In genomic region chr1:8120693-8121260, GRCh38 we compare ENCODE assay signal across 9 cellular contexts.
DNase-seq lines count a peak whose midpoint lies in the region; ATAC-seq, FAIRE-seq and TF ChIP-seq lines count a peak whose summit lies in the region.
"Had no signal": no experiment of that assay in that cellular context is flagged by ENCODE, and none has a peak within 500 bp of the region (broad histone marks: within the 10 kb centered on the region; RNA-seq: fewer than 3 reads in every experiment).

No MANE protein-coding gene starts in this region.

- H2AK5ac ChIP-seq in mesendoderm (ENCODE audit: low read length) = no peak overlapping the region

- peak overlapping the region; percentile 25 to 86 (median 54) for H3K27ac ChIP-seq in heart left ventricle
- H3K27ac ChIP-seq in mesendoderm (ENCODE audit: low read depth, low read length) = no peak overlapping the region
- peak overlapping the region; percentile 87 for H3K27ac ChIP-seq in upper lobe of right lung

- peak overlapping the region; percentile 29 for H3K18ac ChIP-seq in mesendoderm (ENCODE audit: low read length)

- intact Hi-C loops in heart left ventricle (cut with DNase I) = no loop called here
- intact Hi-C loops in cardiac septum (cut with DNase I) = no loop called here
- intact Hi-C loops in upper lobe of right lung (cut with DNase I) = no loop called here

- H3K4me2 ChIP-seq in mesendoderm (ENCODE audit: low read length) = no peak overlapping the region

- FAIRE-seq in bronchial epithelial cell (lab: Jason Lieb, UNC) = no peak
- no peak for FAIRE-seq in urothelium cell line (lab: Jason Lieb, UNC)

- no peak overlapping the region for H3K4ac ChIP-seq in mesendoderm (ENCODE audit: low read depth, low read length)

- H2BK5ac ChIP-seq in mesendoderm (ENCODE audit: low read length) = no peak overlapping the region

- H3K23ac ChIP-seq in mesendoderm (ENCODE audit: low read length) = no peak overlapping the region

- no peak for ATAC-seq in heart left ventricle
- peak; percentile 56 for ATAC-seq in upper lobe of right lung

- H3K27me3 ChIP-seq in heart left ventricle (no peaks in the 10 kb centered on the region), bronchial epithelial cell (ENCODE audit: control insufficient read depth, insufficient read depth, low read length) (no peaks in the 10 kb centered on the region), mesendoderm (ENCODE audit: insufficient read depth, low read length, poor library complexity) (no peaks in the 10 kb centered on the region), upper lobe of right lung (no peaks in the 10 kb centered on the region)

- H3K9me3 ChIP-seq in heart left ventricle = peaks cover 0 to 11% (median 0%) of the 10 kb centered on the region in 12 donors
- no peaks in the 10 kb centered on the region for H3K9me3 ChIP-seq in upper lobe of right lung

- no peak for TF ChIP-seq POLR2A in heart left ventricle (IDR thresholded peaks at IDR 0.05)

- H3K36me3 ChIP-seq in heart left ventricle (no peaks in the 10 kb centered on the region), bronchial epithelial cell (ENCODE audit: control insufficient read depth, insufficient read depth, low read length) (no peaks in the 10 kb centered on the region), mesendoderm (ENCODE audit: control insufficient read depth, insufficient read depth, low read length) (no peaks in the 10 kb centered on the region), upper lobe of right lung (no peaks in the 10 kb centered on the region)

- peak overlapping the region; percentile 6 for H3K56ac ChIP-seq in mesendoderm (ENCODE audit: low read length)

- WGBS in heart left ventricle, 4 donors = 40 to 49% (median 42%) methylated on average over 10 of the region's 10 CpGs
- no CpG with 5 or more reads among the region's 10 CpGs for WGBS in mesendoderm (ENCODE audit: extremely low coverage, insufficient coverage, low lambda C conversion rate)

- H3K79me2 ChIP-seq in mesendoderm (ENCODE audit: control insufficient read depth, insufficient read depth, low read length) = no peaks in the 10 kb centered on the region

- DNase-seq in heart left ventricle (no peak), cardiac septum (ENCODE audit: low spot score) (no peak), bronchial epithelial cell (ENCODE audit: low read depth) (peak; percentile 55), mesendoderm (peak; percentile 37), upper lobe of right lung (no peak), urothelium cell line (ENCODE audit: low spot score) (no peak), NCI-H82 treated with DMSO at 0.1 percent for 48 hours (lab: John Stamatoyannopoulos, UW; ENCODE audit: unreplicated experiment) (no peak), NAMALWA (ENCODE audit: low spot score) (no peak)
- DNase-seq: stimulated activated CD4-positive, alpha-beta T cell treated with anti-CD3 and anti-CD28 coated beads, Interleukin-2, amount 100 ng/mL, for 48 hours had no signal

- H2BK15ac ChIP-seq in mesendoderm (replicated peaks; ENCODE audit: low read depth) = no peak overlapping the region

- peak overlapping the region in 1 of 12 donors; percentile 0 for H3K4me3 ChIP-seq in heart left ventricle
- H3K4me3 ChIP-seq in bronchial epithelial cell (ENCODE audit: low read depth, low read length) = no peak overlapping the region
- H3K4me3 ChIP-seq in mesendoderm (ENCODE audit: low read length) = no peak overlapping the region
- no peak overlapping the region for H3K4me3 ChIP-seq in upper lobe of right lung

- no peak overlapping the region for H3K9ac ChIP-seq in mesendoderm (ENCODE audit: low read length)

- H2BK120ac ChIP-seq in mesendoderm (ENCODE audit: low read depth, low read length) = no peak overlapping the region

- H3K4me1 ChIP-seq in heart left ventricle (peaks cover 0 to 47% (median 30%) of the 10 kb centered on the region in 12 donors), mesendoderm (ENCODE audit: control insufficient read depth, low read depth, low read length) (peaks cover 6% of the 10 kb centered on the region), upper lobe of right lung (peaks cover 47% of the 10 kb centered on the region)

- no peaks in the 10 kb centered on the region for H3K79me1 ChIP-seq in mesendoderm (ENCODE audit: low read length)

- no peak overlapping the region for H4K5ac ChIP-seq in mesendoderm (ENCODE audit: low read length)

- no peak overlapping the region for H4K8ac ChIP-seq in mesendoderm (ENCODE audit: low read depth, low read length)

- no peak for TF ChIP-seq CTCF in heart left ventricle (IDR thresholded peaks at IDR 0.05)
- no peak for TF ChIP-seq CTCF in bronchial epithelial cell (IDR thresholded peaks at IDR 0.05; ENCODE audit: insufficient read depth, low read length, severe bottlenecking)
- no peak for TF ChIP-seq CTCF in upper lobe of right lung (IDR thresholded peaks at IDR 0.05)

Comparison
In these comparisons a context has a peak if more than half of its experiments do, and no peak if none do; other contexts are left out.
1. DNase-seq: peak in bronchial epithelial cell (single experiment) and mesendoderm (single experiment); none in heart left ventricle (0 of 5), cardiac septum (single experiment), upper lobe of right lung (single experiment), urothelium cell line (single experiment), NCI-H82 treated with DMSO at 0.1 percent for 48 hours (single experiment) and NAMALWA (single experiment).